38 cellular contexts compared by ENCODE assay signal in the genomic region with DNA sequence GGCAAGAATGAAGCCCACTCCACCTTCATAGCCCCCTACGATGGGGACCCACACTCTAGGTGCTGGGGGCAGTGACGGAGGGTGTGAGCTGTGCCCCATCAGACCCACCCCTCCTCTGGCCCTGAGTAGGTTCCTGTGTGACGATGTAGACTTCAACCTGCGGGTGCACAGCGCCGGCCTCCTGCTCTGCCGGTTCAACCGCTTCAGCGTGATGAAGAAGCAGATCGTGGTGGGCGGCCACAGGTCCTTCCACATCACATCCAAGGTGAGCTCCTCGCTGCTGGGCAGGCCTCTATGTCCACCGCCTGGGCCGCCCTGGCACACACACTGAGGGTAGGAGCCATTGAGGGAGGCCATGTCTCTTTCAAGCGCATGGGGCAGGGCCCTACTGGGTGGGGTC. TPM values are rescaled to one million over a fixed set of nuclear protein-coding genes. Genes with fewer than 3 reads are reported as not detected.
"Had no signal": no experiment of that assay in that cellular context is flagged by ENCODE, and none has a peak within 500 bp of the region (broad histone marks: within the 10 kb centered on the region; RNA-seq: fewer than 3 reads in every experiment).

No MANE protein-coding gene starts in this region.

- H3K9me3 Mint-ChIP-seq: activated CD4-positive, alpha-beta memory T cell treated with anti-CD3 and anti-CD28 coated beads, Interleukin-2, amount 10 ng/mL, durations not matched to agents 7 days and 5 days; activated CD4-positive, alpha-beta T cell treated with anti-CD3 and anti-CD28 coated beads, Interleukin-2, amount 10 ng/mL, durations not matched to agents 7 days and 5 days; activated naive CD4-positive, alpha-beta T cell treated with anti-CD3 and anti-CD28 coated beads, Interleukin-2, amount 10 ng/mL, durations not matched to agents 7 days and 5 days; activated naive CD4-positive, alpha-beta T cell treated with anti-CD3 and anti-CD28 coated beads, Interleukin-2, amount 50 U/mL, for 24 hours; activated naive CD8-positive, alpha-beta T cell treated with anti-CD3 and anti-CD28 coated beads, Interleukin-2, amount 10 ng/mL, durations not matched to agents 7 days and 5 days; activated naive CD8-positive, alpha-beta T cell treated with anti-CD3 and anti-CD28 coated beads, Interleukin-2, amount 50 U/mL, for 24 hours; activated T-helper 2 cell treated with anti-CD3 and anti-CD28 coated beads, Interferon-gamma antibody, Interleukin-2, Interleukin-4, amounts not matched to agents 10 μg/mL and 5 μg/mL and 100 μg/mL, durations not matched to agents 14 hours and 24 hours and 36 hours; brain; central memory CD8-positive, alpha-beta T cell; T-helper 1 cell treated with Interleukin-12 subunit alpha and Interleukin-12 subunit beta and Interleukin-4 antibody, amounts not matched to agents 30 μg/mL and 1 μg/mL, for 36 hours; T-helper 2 cell treated with Interferon-gamma antibody and Interleukin-4, amounts not matched to agents 5 μg/mL and 100 μg/mL, for 36 hours; WTC11 had no signal

- DNase-seq: activated CD4-positive, alpha-beta memory T cell treated with anti-CD3 and anti-CD28 coated beads, Interleukin-2, amount 10 ng/mL, durations not matched to agents 7 days and 5 days; activated CD4-positive, alpha-beta T cell treated with anti-CD3 and anti-CD28 coated beads for 1 hour; activated CD4-positive, alpha-beta T cell treated with anti-CD3 and anti-CD28 coated beads for 36 hours; activated CD4-positive, alpha-beta T cell treated with anti-CD3 and anti-CD28 coated beads for 48 hours; activated CD4-positive, alpha-beta T cell treated with anti-CD3 and anti-CD28 coated beads, Interleukin-2, amount 10 ng/mL, durations not matched to agents 7 days and 5 days; activated CD4-positive, alpha-beta T cell treated with anti-CD3 and anti-CD28 coated beads, Interleukin-2, amount 50 U/mL, for 48 hours; activated CD4-positive, CD25-positive, alpha-beta regulatory T cell; activated CD8-positive, alpha-beta memory T cell treated with anti-CD3 and anti-CD28 coated beads for 24 hours; activated CD8-positive, alpha-beta memory T cell treated with anti-CD3 and anti-CD28 coated beads, Interleukin-2, amount 10 ng/mL, durations not matched to agents 7 days and 5 days; activated CD8-positive, alpha-beta memory T cell treated with anti-CD3 and anti-CD28 coated beads, Interleukin-2, amount 50 U/mL, for 48 hours; activated CD8-positive, alpha-beta T cell treated with anti-CD3 and anti-CD28 coated beads, Interleukin-2, amount 10 ng/mL, durations not matched to agents 7 days and 5 days; activated effector memory CD4-positive, alpha-beta T cell treated with Interleukin-2 at 50 U/mL for 16 hours; activated gamma-delta T cell; activated naive CD4-positive, alpha-beta T cell treated with anti-CD3 and anti-CD28 coated beads, Interleukin-2, amount 10 ng/mL, durations not matched to agents 7 days and 5 days; activated naive CD4-positive, alpha-beta T cell treated with Interleukin-2 at 50 U/mL for 16 hours; activated naive CD8-positive, alpha-beta T cell treated with anti-CD3 and anti-CD28 coated beads, Interleukin-2, amount 10 ng/mL, durations not matched to agents 7 days and 5 days; activated naive CD8-positive, alpha-beta T cell treated with anti-CD3 and anti-CD28 coated beads, Interleukin-2, amount 50 U/mL, for 24 hours; activated T-cell treated with anti-CD3 and anti-CD28 coated beads, Interleukin-2, amount 50 U/mL, for 48 hours; amygdala; anterior cingulate cortex; caudate nucleus; cerebellar nuclear complex; SW 1271; T-helper 1 cell; T-helper 2 cell; T-helper 9 cell; WERI-Rb-1 had no signal

- H3K27me3 Mint-ChIP-seq: activated CD4-positive, alpha-beta memory T cell treated with anti-CD3 and anti-CD28 coated beads, Interleukin-2, amount 10 ng/mL, durations not matched to agents 7 days and 5 days; activated CD4-positive, alpha-beta T cell treated with anti-CD3 and anti-CD28 coated beads, Interleukin-2, amount 10 ng/mL, durations not matched to agents 7 days and 5 days; activated CD8-positive, alpha-beta memory T cell treated with anti-CD3 and anti-CD28 coated beads, Interleukin-2, amount 10 ng/mL, durations not matched to agents 7 days and 5 days; activated naive CD4-positive, alpha-beta T cell treated with anti-CD3 and anti-CD28 coated beads, Interleukin-2, amount 50 U/mL, for 24 hours had no signal

- H3K27ac Mint-ChIP-seq: activated CD4-positive, alpha-beta memory T cell treated with anti-CD3 and anti-CD28 coated beads, Interleukin-2, amount 10 ng/mL, durations not matched to agents 7 days and 5 days; activated CD4-positive, alpha-beta T cell treated with anti-CD3 and anti-CD28 coated beads for 36 hours; activated CD4-positive, alpha-beta T cell treated with anti-CD3 and anti-CD28 coated beads, Interleukin-2, amount 10 ng/mL, durations not matched to agents 7 days and 5 days; activated CD8-positive, alpha-beta memory T cell treated with anti-CD3 and anti-CD28 coated beads, Interleukin-2, amount 10 ng/mL, durations not matched to agents 7 days and 5 days; activated CD8-positive, alpha-beta T cell treated with anti-CD3 and anti-CD28 coated beads, Interleukin-2, amount 10 ng/mL, durations not matched to agents 7 days and 5 days; activated naive CD4-positive, alpha-beta T cell treated with anti-CD3 and anti-CD28 coated beads, Interleukin-2, amount 10 ng/mL, durations not matched to agents 7 days and 5 days; activated naive CD4-positive, alpha-beta T cell treated with anti-CD3 and anti-CD28 coated beads, Interleukin-2, amount 50 U/mL, for 24 hours; activated naive CD8-positive, alpha-beta T cell; activated naive CD8-positive, alpha-beta T cell treated with anti-CD3 and anti-CD28 coated beads, Interleukin-2, amount 10 ng/mL, durations not matched to agents 7 days and 5 days; activated naive CD8-positive, alpha-beta T cell treated with anti-CD3 and anti-CD28 coated beads, Interleukin-2, amount 50 U/mL, for 24 hours; activated T-helper 2 cell treated with anti-CD3 and anti-CD28 coated beads, Interferon-gamma antibody, Interleukin-2, Interleukin-4, amounts not matched to agents 10 μg/mL and 5 μg/mL and 100 μg/mL, durations not matched to agents 14 hours and 24 hours and 36 hours; brain; T-helper 1 cell treated with Interleukin-12 subunit alpha and Interleukin-12 subunit beta and Interleukin-4 antibody, amounts not matched to agents 30 μg/mL and 1 μg/mL, for 36 hours; T-helper 2 cell treated with Interferon-gamma antibody and Interleukin-4, amounts not matched to agents 5 μg/mL and 100 μg/mL, for 36 hours; WTC11 had no signal

- H3K9me3 ChIP-seq: ascending aorta had no signal

- H3K27me3 ChIP-seq: ascending aorta, cardiac muscle cell had no signal

- H3K36me3 Mint-ChIP-seq: activated CD8-positive, alpha-beta memory T cell treated with anti-CD3 and anti-CD28 coated beads, Interleukin-2, amount 10 ng/mL, durations not matched to agents 7 days and 5 days; activated naive CD4-positive, alpha-beta T cell treated with anti-CD3 and anti-CD28 coated beads, Interleukin-2, amount 10 ng/mL, durations not matched to agents 7 days and 5 days; activated naive CD4-positive, alpha-beta T cell treated with anti-CD3 and anti-CD28 coated beads, Interleukin-2, amount 50 U/mL, for 24 hours; activated naive CD8-positive, alpha-beta T cell; activated naive CD8-positive, alpha-beta T cell treated with anti-CD3 and anti-CD28 coated beads, Interleukin-2, amount 10 ng/mL, durations not matched to agents 7 days and 5 days had no signal

- H3K4me3 ChIP-seq: ascending aorta, cardiac muscle cell had no signal

- H3K27ac ChIP-seq: ascending aorta, cardiac muscle cell, WERI-Rb-1 had no signal

- H3K4me1 ChIP-seq: ascending aorta had no signal

- H3K4me1 Mint-ChIP-seq: activated CD4-positive, alpha-beta memory T cell treated with anti-CD3 and anti-CD28 coated beads, Interleukin-2, amount 10 ng/mL, durations not matched to agents 7 days and 5 days; activated CD4-positive, alpha-beta T cell treated with anti-CD3 and anti-CD28 coated beads for 36 hours; activated CD4-positive, alpha-beta T cell treated with anti-CD3 and anti-CD28 coated beads, Interleukin-2, amount 10 ng/mL, durations not matched to agents 7 days and 5 days; activated CD8-positive, alpha-beta memory T cell treated with anti-CD3 and anti-CD28 coated beads, Interleukin-2, amount 10 ng/mL, durations not matched to agents 7 days and 5 days; activated naive CD4-positive, alpha-beta T cell treated with anti-CD3 and anti-CD28 coated beads, Interleukin-2, amount 10 ng/mL, durations not matched to agents 7 days and 5 days; activated naive CD4-positive, alpha-beta T cell treated with anti-CD3 and anti-CD28 coated beads, Interleukin-2, amount 50 U/mL, for 24 hours; activated naive CD8-positive, alpha-beta T cell treated with anti-CD3 and anti-CD28 coated beads, Interleukin-2, amount 10 ng/mL, durations not matched to agents 7 days and 5 days; activated naive CD8-positive, alpha-beta T cell treated with anti-CD3 and anti-CD28 coated beads, Interleukin-2, amount 50 U/mL, for 24 hours; brain; central memory CD8-positive, alpha-beta T cell had no signal

- H3K36me3 ChIP-seq: ascending aorta had no signal

- H3K4me3 Mint-ChIP-seq: activated CD4-positive, alpha-beta memory T cell treated with anti-CD3 and anti-CD28 coated beads, Interleukin-2, amount 10 ng/mL, durations not matched to agents 7 days and 5 days; activated CD4-positive, alpha-beta T cell treated with anti-CD3 and anti-CD28 coated beads for 36 hours; activated CD4-positive, alpha-beta T cell treated with anti-CD3 and anti-CD28 coated beads, Interleukin-2, amount 10 ng/mL, durations not matched to agents 7 days and 5 days; activated CD8-positive, alpha-beta memory T cell treated with anti-CD3 and anti-CD28 coated beads, Interleukin-2, amount 10 ng/mL, durations not matched to agents 7 days and 5 days; activated CD8-positive, alpha-beta T cell treated with anti-CD3 and anti-CD28 coated beads, Interleukin-2, amount 10 ng/mL, durations not matched to agents 7 days and 5 days; activated naive CD4-positive, alpha-beta T cell treated with anti-CD3 and anti-CD28 coated beads, Interleukin-2, amount 10 ng/mL, durations not matched to agents 7 days and 5 days; activated naive CD4-positive, alpha-beta T cell treated with anti-CD3 and anti-CD28 coated beads, Interleukin-2, amount 50 U/mL, for 24 hours; activated naive CD8-positive, alpha-beta T cell; activated naive CD8-positive, alpha-beta T cell treated with anti-CD3 and anti-CD28 coated beads, Interleukin-2, amount 10 ng/mL, durations not matched to agents 7 days and 5 days; activated naive CD8-positive, alpha-beta T cell treated with anti-CD3 and anti-CD28 coated beads, Interleukin-2, amount 50 U/mL, for 24 hours; brain; central memory CD8-positive, alpha-beta T cell; T-helper 1 cell treated with Interleukin-12 subunit alpha and Interleukin-12 subunit beta and Interleukin-4 antibody, amounts not matched to agents 30 μg/mL and 1 μg/mL, for 36 hours; T-helper 2 cell treated with Interferon-gamma antibody and Interleukin-4, amounts not matched to agents 5 μg/mL and 100 μg/mL, for 36 hours; WTC11 had no signal

RNA-seq across cellular contexts. Expression of a gene that starts 34.9 kb away (rescaled TPM):
- total RNA-seq: activated CD4-positive, alpha-beta memory T cell treated with anti-CD3 and anti-CD28 coated beads, Interleukin-2, amount 10 ng/mL, durations not matched to agents 7 days and 5 days; activated CD4-positive, alpha-beta T cell treated with anti-CD3 and anti-CD28 coated beads for 36 hours; activated CD4-positive, alpha-beta T cell treated with anti-CD3 and anti-CD28 coated beads, Interleukin-2, amount 10 ng/mL, durations not matched to agents 7 days and 5 days; activated CD8-positive, alpha-beta memory T cell treated with anti-CD3 and anti-CD28 coated beads, Interleukin-2, amount 10 ng/mL, durations not matched to agents 7 days and 5 days; activated CD8-positive, alpha-beta T cell treated with anti-CD3 and anti-CD28 coated beads, Interleukin-2, amount 10 ng/mL, durations not matched to agents 7 days and 5 days; activated naive CD8-positive, alpha-beta T cell treated with anti-CD3 and anti-CD28 coated beads, Interleukin-2, amount 10 ng/mL, durations not matched to agents 7 days and 5 days; activated T-helper 2 cell treated with anti-CD3 and anti-CD28 coated beads, Interferon-gamma antibody, Interleukin-2, Interleukin-4, amounts not matched to agents 10 μg/mL and 5 μg/mL and 100 μg/mL, durations not matched to agents 14 hours and 24 hours and 36 hours; ascending aorta; bronchial epithelial cell; cardiac muscle cell; WTC11 had no signal
- polyA plus RNA-seq: cardiac muscle cell had no signal
